19 cellular contexts compared by ENCODE assay signal in genomic region chr15:22948056-22948455, GRCh38. TPM values are rescaled to one million over a fixed set of nuclear protein-coding genes. Genes with fewer than 3 reads are reported as not detected.
DNase-seq lines count a peak whose midpoint lies in the region; ATAC-seq, FAIRE-seq and TF ChIP-seq lines count a peak whose summit lies in the region.
"Had no signal": no experiment of that assay in that cellular context is flagged by ENCODE, and none has a peak within 500 bp of the region (broad histone marks: within the 10 kb centered on the region; RNA-seq: fewer than 3 reads in every experiment).

No MANE protein-coding gene starts in this region.

- H3K36me3 ChIP-seq in right lobe of liver (peaks cover 0 to 15% (median 2%) of the 10 kb centered on the region in 4 donors), HepG2 (replicated peaks in 1 of 2; ENCODE audit: control insufficient read depth in 1 of 2, insufficient read depth in 2 of 2, low read length in 2 of 2) (peaks cover 7 to 23% of the 10 kb centered on the region in 2 experiments; a peak in 4 of 5 replicates), osteoblast (ENCODE audit: insufficient read depth, low read length) (peaks cover 20% of the 10 kb centered on the region), uterus (no peaks in the 10 kb centered on the region)

- H3K4me3 Mint-ChIP-seq in dendritic cell treated with granulocyte-macrophage colony-stimulating factor and Interleukin-4, amounts not matched to agents 40 ng/mL and 50 ng/mL, for 4 days: no peak overlapping the region
- H3K4me3 Mint-ChIP-seq: activated naive CD4-positive, alpha-beta T cell treated with anti-CD3 and anti-CD28 coated beads for 36 hours had no signal

- ATAC-seq in right lobe of liver (peak; percentile 13 to 32 (median 26)), HepG2 (no peak), GM21576 (IDR thresholded peaks at IDR 0.05; ENCODE audit: unreplicated experiment) (no peak), HG02970 (IDR thresholded peaks at IDR 0.05; ENCODE audit: low FRiP score, unreplicated experiment) (no peak)
- ATAC-seq: psoas muscle; stimulated activated naive CD8-positive, alpha-beta T cell treated with anti-CD3 and anti-CD28 coated beads, Interleukin-15, Interleukin-2, amounts not matched to agents 100 U/mL and 50 U/mL, for 24 hours had no signal

- TF ChIP-seq EP300 in HepG2 (IDR thresholded peaks at IDR 0.05; ENCODE audit: low read depth in 2 of 2, low read length in 2 of 2) (no peak), HepG2 (CRISPR knock-in tag; IDR thresholded peaks at IDR 0.05; ENCODE audit: borderline replicate concordance) (no peak)

- CTCF ChIA-PET in HepG2 (lab: Yijun Ruan, JAX; ENCODE audit: low intra/inter-chr PET ratio, low total read pairs): no interaction called here

- no peak overlapping the region for H2AFZ ChIP-seq in HepG2 (ENCODE audit: low read length)
- no peak overlapping the region for H2AFZ ChIP-seq in osteoblast (ENCODE audit: low read length)

- H3K9me3 ChIP-seq in right lobe of liver: no peaks in the 10 kb centered on the region
- no peaks in the 10 kb centered on the region for H3K9me3 ChIP-seq in HepG2 (ENCODE audit: low read length)
- H3K9me3 ChIP-seq in osteoblast (ENCODE audit: low read depth, low read length): no peaks in the 10 kb centered on the region
- H3K9me3 ChIP-seq in uterus: no peaks in the 10 kb centered on the region
- H3K9me3 ChIP-seq: psoas muscle had no signal

- H3K9me3 Mint-ChIP-seq in dendritic cell treated with granulocyte-macrophage colony-stimulating factor and Interleukin-4, amounts not matched to agents 40 ng/mL and 50 ng/mL, for 4 days: no peaks in the 10 kb centered on the region
- H3K9me3 Mint-ChIP-seq: activated naive CD4-positive, alpha-beta T cell treated with anti-CD3 and anti-CD28 coated beads for 36 hours; CD8-positive, alpha-beta memory T cell had no signal

- WGBS in right lobe of liver (ENCODE audit: insufficient coverage, low coverage, low lambda C conversion rate, missing lambda C conversion rate): no CpG with 5 or more reads among the region's 4 CpGs
- WGBS in HepG2 (ENCODE audit: low lambda C conversion rate): 94% methylated on average over 3 of the region's 4 CpGs

- H3K9ac ChIP-seq in HepG2 (ENCODE audit: insufficient read depth, low read depth, low read length): no peak overlapping the region

- DNase-seq in right lobe of liver: no peak
- no peak for DNase-seq in HepG2 (ENCODE audit: low spot score)
- DNase-seq in osteoblast (ENCODE audit: insufficient read length, low spot score, missing footprints): peak; percentile 41
- DNase-seq in uterus: no peak
- DNase-seq in COLO829 (ENCODE audit: low spot score): no peak
- DNase-seq: activated CD4-positive, alpha-beta T cell treated with anti-CD3 and anti-CD28 coated beads for 48 hours; activated CD8-positive, alpha-beta memory T cell treated with anti-CD3 and anti-CD28 coated beads, Interleukin-2, amount 50 U/mL, for 48 hours; activated naive CD4-positive, alpha-beta T cell treated with anti-CD3 and anti-CD28 coated beads for 36 hours; CD8-positive, alpha-beta memory T cell; foreskin melanocyte; naive B cell; NCI-H2029 treated with DMSO at 0.1 percent for 48 hours; NCI-H526 treated with DMSO at 0.1 percent for 48 hours; psoas muscle; stimulated activated naive CD8-positive, alpha-beta T cell treated with anti-CD3 and anti-CD28 coated beads, Interleukin-15, Interleukin-2, amounts not matched to agents 100 U/mL and 50 U/mL, for 24 hours had no signal

- H3K4me1 Mint-ChIP-seq in dendritic cell treated with granulocyte-macrophage colony-stimulating factor and Interleukin-4, amounts not matched to agents 40 ng/mL and 50 ng/mL, for 4 days (ENCODE audit: low read depth): peaks cover 56% of the 10 kb centered on the region

- H3K79me2 ChIP-seq in HepG2 (ENCODE audit: insufficient read depth, low read length): peaks cover 44% of the 10 kb centered on the region
- peaks cover 85% of the 10 kb centered on the region for H3K79me2 ChIP-seq in osteoblast (ENCODE audit: insufficient read depth, low read length)

- no peak for FAIRE-seq in HepG2 (lab: Jason Lieb, UNC)

- TF ChIP-seq CTCF in right lobe of liver (IDR thresholded peaks at IDR 0.05) (no peak), HepG2 (CRISPR knock-in tag; IDR thresholded peaks at IDR 0.05) (no peak), osteoblast (IDR thresholded peaks at IDR 0.05; ENCODE audit: extremely low read depth, low read depth, low read length) (no peak), uterus (IDR thresholded peaks at IDR 0.05) (no peak)

- no peaks in the 10 kb centered on the region for H3K27me3 ChIP-seq in right lobe of liver
- no peaks in the 10 kb centered on the region for H3K27me3 ChIP-seq in HepG2 (ENCODE audit: control insufficient read depth in 1 of 2, insufficient read depth in 2 of 2, low read length in 2 of 2)
- no peaks in the 10 kb centered on the region for H3K27me3 ChIP-seq in osteoblast (ENCODE audit: insufficient read depth, low read length)
- H3K27me3 ChIP-seq in uterus: no peaks in the 10 kb centered on the region

- H3K27ac ChIP-seq in right lobe of liver: no peak overlapping the region
- H3K27ac ChIP-seq in HepG2 (ENCODE audit: extremely low read length, insufficient read depth, low read length): no peak overlapping the region
- H3K27ac ChIP-seq in osteoblast (ENCODE audit: low read depth, low read length): peak overlapping the region; percentile 12
- H3K27ac ChIP-seq in uterus: peak overlapping the region; percentile 72 to 80

- H3K4me3 ChIP-seq in right lobe of liver: no peak overlapping the region
- H3K4me3 ChIP-seq in HepG2 (replicated peaks in 1 of 3; ENCODE audit: insufficient read depth in 1 of 3, low read depth in 2 of 3, low read length in 3 of 3): no peak overlapping the region
- H3K4me3 ChIP-seq in osteoblast (ENCODE audit: insufficient read depth, low read length): no peak overlapping the region
- no peak overlapping the region for H3K4me3 ChIP-seq in uterus
- H3K4me3 ChIP-seq: coronary artery, psoas muscle had no signal

- 0 out of 2 replicates have a peak, but pooled peaks cover 10% of the 10 kb centered on the region for H4K20me1 ChIP-seq in HepG2 (ENCODE audit: insufficient read depth, low read length)
- peaks cover 61% of the 10 kb centered on the region for H4K20me1 ChIP-seq in osteoblast (ENCODE audit: insufficient read depth, low read length)

- no peak for TF ChIP-seq RAD21 in HepG2 (CRISPR knock-in tag; IDR thresholded peaks at IDR 0.05)

- peak overlapping the region; percentile 78 for H3K27ac Mint-ChIP-seq in dendritic cell treated with granulocyte-macrophage colony-stimulating factor and Interleukin-4, amounts not matched to agents 40 ng/mL and 50 ng/mL, for 4 days
- H3K27ac Mint-ChIP-seq: activated naive CD4-positive, alpha-beta T cell treated with anti-CD3 and anti-CD28 coated beads for 36 hours had no signal

- TF ChIP-seq POLR2A in right lobe of liver (IDR thresholded peaks at IDR 0.05): no peak
- TF ChIP-seq POLR2A in HepG2 (IDR thresholded peaks at IDR 0.05; ENCODE audit: insufficient read depth in 1 of 2, low read depth in 2 of 2, low read length in 2 of 2): no peak
- TF ChIP-seq POLR2A in uterus (IDR thresholded peaks at IDR 0.05): no peak

- POLR2A ChIA-PET in HepG2 (lab: Yijun Ruan, JAX): no interaction called here

- no peaks in the 10 kb centered on the region for H3K4me1 ChIP-seq in right lobe of liver
- peaks cover 24% of the 10 kb centered on the region for H3K4me1 ChIP-seq in HepG2 (ENCODE audit: insufficient read depth, low read length)
- H3K4me1 ChIP-seq in osteoblast (ENCODE audit: insufficient read depth, low read length): peaks cover 4% of the 10 kb centered on the region
- H3K4me1 ChIP-seq in uterus: peaks cover 0 to 30% of the 10 kb centered on the region in 2 donors

- H3K4me2 ChIP-seq in HepG2 (ENCODE audit: low read depth, low read length) (no peak overlapping the region), osteoblast (ENCODE audit: insufficient read depth, low read length) (no peak overlapping the region)

- in situ Hi-C loops in HepG2 (cut with HindIII; ENCODE audit: extremely low pct_ligation_motif_present, low pct_unique_long_range_greater_than_20kb): no loop called here

- intact Hi-C loops in right lobe of liver (cut with DNase I): no loop called here
- intact Hi-C loops in HepG2 (cut with micrococcal nuclease; ENCODE audit: unreplicated experiment): no loop called here
- intact Hi-C loops in dendritic cell treated with granulocyte-macrophage colony-stimulating factor and Interleukin-4, amounts not matched to agents 40 ng/mL and 50 ng/mL, for 4 days (cut with micrococcal nuclease): loop anchor here (5.0 kb wide), 1 partner anchor 34 kb away; the partner anchor contains the start of gene CYFIP1
- intact Hi-C loops in uterus (cut with DNase I; ENCODE audit: low total_unique reads): no loop called here

- BruUV-seq in HepG2 (replicated peaks; lab: Mats Ljungman, UMichigan): no TSS peak

- H3K36me3 Mint-ChIP-seq in dendritic cell treated with granulocyte-macrophage colony-stimulating factor and Interleukin-4, amounts not matched to agents 40 ng/mL and 50 ng/mL, for 4 days (ENCODE audit: low read depth): peaks cover 72% of the 10 kb centered on the region
- H3K36me3 Mint-ChIP-seq: naive B cell had no signal

- H3K27me3 Mint-ChIP-seq in dendritic cell treated with granulocyte-macrophage colony-stimulating factor and Interleukin-4, amounts not matched to agents 40 ng/mL and 50 ng/mL, for 4 days: no peaks in the 10 kb centered on the region

RNA-seq across cellular contexts. Expression of gene CYFIP1, which starts 32.1 kb away (rescaled TPM):
- total RNA-seq in right lobe of liver: 10 to 100 TPM; 44.3 to 73.2 (median 50.7) TPM
- total RNA-seq in HepG2 (2016; rRNA removed; fragmentation: Illumina TruSeq; extraction: Trizol): 58.3 and 68.2 TPM in 2 replicates
- total RNA-seq in HepG2 (2016; cell fraction: cytosol; rRNA removed; fragmentation: Illumina TruSeq; extraction: Trizol; ENCODE audit: low read depth): 8.0 and 12.6 TPM in 2 replicates
- total RNA-seq in HepG2 (2016; cell fraction: insoluble cytoplasmic fraction; rRNA removed; fragmentation: Illumina TruSeq; extraction: Trizol): 52.9 and 61.7 TPM in 2 replicates
- total RNA-seq in HepG2 (2016; cell fraction: membrane; rRNA removed; fragmentation: Illumina TruSeq; extraction: Trizol): 15.5 and 18.4 TPM in 2 replicates
- 43.3 and 49.9 TPM in 2 replicates for total RNA-seq in HepG2 (2016; cell fraction: nucleus; rRNA removed; fragmentation: Illumina TruSeq; extraction: Trizol)
- polyA plus RNA-seq in HepG2 (2011; rRNA removed): 38.1 and 39.0 TPM in 2 replicates
- 40.5 and 41.5 TPM in 2 replicates for polyA plus RNA-seq in HepG2 (2011; cell fraction: cytosol; rRNA removed)
- 56.2 and 59.8 TPM in 2 replicates for polyA plus RNA-seq in HepG2 (2011; cell fraction: nucleus; rRNA removed)
- polyA plus RNA-seq in HepG2 (2012): 28.3 and 34.4 TPM in 2 replicates
- 2.5 and 2.6 TPM in 2 replicates for polyA plus RNA-seq in HepG2 (2016; cell fraction: cytosol; fragmentation: Illumina TruSeq; extraction: Trizol; ENCODE audit: low read depth)
- 37.6 and 42.3 TPM in 2 replicates for polyA plus RNA-seq in HepG2 (2016; cell fraction: insoluble cytoplasmic fraction; fragmentation: Illumina TruSeq; extraction: Trizol; ENCODE audit: low read depth)
- 5.2 and 7.3 TPM in 2 replicates for polyA plus RNA-seq in HepG2 (2016; cell fraction: membrane; fragmentation: Illumina TruSeq; extraction: Trizol; ENCODE audit: low read depth)
- polyA plus RNA-seq in HepG2 (2016; cell fraction: nucleus; fragmentation: Illumina TruSeq; extraction: Trizol; ENCODE audit: insufficient read depth, low read depth): 39.0 and 40.2 TPM in 2 replicates
- 99.8 and 114 TPM in 2 replicates for polyA minus RNA-seq in HepG2 (2011; rRNA and poly(A)+ RNA removed; ENCODE audit: low replicate concordance)
- polyA minus RNA-seq in HepG2 (2011; cell fraction: cytosol; rRNA and poly(A)+ RNA removed): 21.1 and 22.3 TPM in 2 replicates
- 40.7 and 43.8 TPM in 2 replicates for polyA minus RNA-seq in HepG2 (2011; cell fraction: nucleus; rRNA and poly(A)+ RNA removed)
- 104 and 107 TPM in 2 replicates for total RNA-seq in osteoblast
- total RNA-seq in uterus: 100 to 1,000 TPM in 2 of 4 donors, 10 to 100 TPM in 2; 61.5 to 145 (median 101) TPM

Comparison
In these comparisons a context has a peak if more than half of its experiments do, and no peak if none do; other contexts are left out.
1. ATAC-seq: peak in right lobe of liver (4 of 4); none in HepG2 (single experiment), GM21576 (single experiment) and HG02970 (single experiment).
2. H3K27ac ChIP-seq: peak in osteoblast (single experiment) and uterus (2 of 2); none in right lobe of liver (0 of 3) and HepG2 (single experiment).